In the genomic region with DNA sequence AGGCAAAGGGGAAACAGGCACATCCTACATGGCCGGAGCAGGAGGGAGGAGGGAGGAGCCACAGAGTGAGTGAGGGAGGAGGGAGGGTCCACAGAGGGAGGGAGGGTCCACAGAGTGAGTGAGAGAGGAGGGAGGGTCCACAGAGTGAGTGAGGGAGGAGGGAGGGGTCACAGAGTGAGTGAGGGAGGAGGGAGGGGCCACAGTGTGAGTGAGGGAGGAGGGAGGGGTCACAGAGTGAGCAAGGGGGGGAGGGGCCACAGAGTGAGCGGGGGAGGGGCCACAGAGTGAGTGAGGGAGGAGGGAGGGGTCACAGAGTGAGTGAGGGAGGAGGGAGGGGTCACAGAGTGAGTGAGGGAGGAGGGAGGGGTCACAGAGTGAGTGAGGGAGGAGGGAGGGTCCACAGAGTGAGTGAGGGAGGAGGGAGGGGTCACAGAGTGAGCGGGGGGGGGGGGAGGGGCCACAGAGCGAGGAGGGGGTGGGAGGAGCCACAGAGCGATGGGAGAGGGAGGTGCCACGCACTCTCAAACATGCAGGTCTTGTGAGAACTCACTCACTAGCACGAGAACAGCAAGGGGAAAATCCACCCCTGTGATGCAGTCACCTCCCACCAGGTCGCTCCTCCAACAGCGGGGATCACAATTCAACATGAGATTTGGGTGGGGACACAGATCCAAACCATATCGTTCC, we compare ENCODE assay signal across 11 cellular contexts. TPM values are rescaled to one million over a fixed set of nuclear protein-coding genes. Genes with fewer than 3 reads are reported as not detected.
DNase-seq lines count a peak whose midpoint lies in the region; ATAC-seq, FAIRE-seq and TF ChIP-seq lines count a peak whose summit lies in the region.
"Not testable (repeated sequence)": the region's sequence is repeated elsewhere in the genome, so short reads cannot be mapped to it uniquely, and the experiment has no call there.
"Had no signal": no experiment of that assay in that cellular context is flagged by ENCODE, and none has a peak within 500 bp of the region (broad histone marks: within the 10 kb centered on the region; RNA-seq: fewer than 3 reads in every experiment).

No MANE protein-coding gene starts in this region.

- not testable (repeated sequence) for BruUV-seq in Calu3 (replicated peaks; lab: Mats Ljungman, UMichigan)

- H3K23me2 ChIP-seq in H1 (ENCODE audit: low read depth, low read length) = not testable (repeated sequence)

- WGBS in H1 (ENCODE audit: extremely low coverage in 1 of 2, insufficient coverage in 1 of 2, insufficient read length in 1 of 2, insufficient replicate concordance in 2 of 2, low coverage in 1 of 2, low lambda C conversion rate in 2 of 2, missing lambda C conversion rate in 1 of 2), 2 experiments = 65% methylated on average over 4 of the region's 10 CpGs; no CpG with 5 or more reads in 1 of the 2 experiments
- WGBS in mesendoderm (ENCODE audit: extremely low coverage, insufficient coverage, low lambda C conversion rate) = no CpG with 5 or more reads among the region's 10 CpGs

- H2AFZ ChIP-seq in Karpas-422 (ENCODE audit: low read length); H1 (ENCODE audit: low read length): not testable (repeated sequence)

- H3K36me3 ChIP-seq in Karpas-422 (ENCODE audit: insufficient read depth, low read length); H1 (ENCODE audit: control insufficient read depth in 2 of 4, insufficient read depth in 4 of 4, low read length in 3 of 4); mesendoderm (ENCODE audit: control insufficient read depth, insufficient read depth, low read length): not testable (repeated sequence)

- not testable (repeated sequence) for ATAC-seq in activated CD4-positive, alpha-beta T cell treated with anti-CD3 and anti-CD28 coated beads for 36 hours

- not testable (repeated sequence) for TF ChIP-seq RAD21 in H1 (IDR thresholded peaks at IDR 0.05 in 1 of 2, conservative IDR thresholded peaks at IDR 0.05 in 1 of 2; ENCODE audit: low read depth in 2 of 2, low read length in 2 of 2)

- H4K91ac ChIP-seq in H1 (replicated peaks; ENCODE audit: insufficient read length, low read length) = not testable (repeated sequence)

- H3K9ac ChIP-seq in Karpas-422 (ENCODE audit: low read length); H1 (replicated peaks in 1 of 4; ENCODE audit: extremely low read depth in 1 of 4, low read depth in 3 of 4, low read length in 3 of 4); mesendoderm (ENCODE audit: low read length): not testable (repeated sequence)

- not testable (repeated sequence) for TF ChIP-seq POLR2A in H1 (IDR thresholded peaks at IDR 0.05; ENCODE audit: control extremely low read depth in 1 of 2, low read depth in 2 of 2, low read length in 2 of 2)

- not testable (repeated sequence) for H3K4me1 ChIP-seq in Karpas-422 (ENCODE audit: low read length); H1 (replicated peaks in 1 of 4; ENCODE audit: control insufficient read depth in 3 of 4, insufficient read depth in 4 of 4, low read length in 3 of 4); mesendoderm (ENCODE audit: control insufficient read depth, low read depth, low read length)

- not testable (repeated sequence) for H3K4me3 Mint-ChIP-seq in Calu3 (ENCODE audit: low read depth, unreplicated experiment); activated CD4-positive, alpha-beta T cell treated with anti-CD3 and anti-CD28 coated beads for 36 hours

- TF ChIP-seq CTCF in Calu3 (IDR thresholded peaks at IDR 0.05; ENCODE audit: unreplicated experiment); H1 (IDR thresholded peaks at IDR 0.05; ENCODE audit: control extremely low read depth in 1 of 3, insufficient read depth in 1 of 3, low read depth in 1 of 3, low read length in 3 of 3): not testable (repeated sequence)

- H3K79me1 ChIP-seq in H1 (ENCODE audit: low read depth, low read length); mesendoderm (ENCODE audit: low read length): not testable (repeated sequence)

- not testable (repeated sequence) for H2BK20ac ChIP-seq in H1 (ENCODE audit: low read length)

- not testable (repeated sequence) for H3K56ac ChIP-seq in H1 (replicated peaks; ENCODE audit: insufficient read length, low read depth, low read length); mesendoderm (ENCODE audit: low read length)

- intact Hi-C loops in Calu3 (cut with micrococcal nuclease; ENCODE audit: unreplicated experiment); activated CD4-positive, alpha-beta T cell treated with anti-CD3 and anti-CD28 coated beads for 36 hours (cut with DNase I, micrococcal nuclease); posterior vena cava (cut with DNase I): not testable (repeated sequence)

- not testable (repeated sequence) for H2BK15ac ChIP-seq in H1 (ENCODE audit: low read length); mesendoderm (replicated peaks; ENCODE audit: low read depth)

- H2AK5ac ChIP-seq in H1 (ENCODE audit: low read depth, low read length); mesendoderm (ENCODE audit: low read length): not testable (repeated sequence)

- H4K8ac ChIP-seq in H1 (ENCODE audit: extremely low read depth, insufficient read depth, low read length); mesendoderm (ENCODE audit: low read depth, low read length): not testable (repeated sequence)

- H3K18ac ChIP-seq in H1 (ENCODE audit: extremely low read depth, low read length); mesendoderm (ENCODE audit: low read length): not testable (repeated sequence)

- not testable (repeated sequence) for H2BK12ac ChIP-seq in H1 (ENCODE audit: low read depth, low read length)

- H3K4me2 ChIP-seq in Karpas-422 (ENCODE audit: low read depth, low read length, poor library complexity, severe bottlenecking); H1 (ENCODE audit: insufficient read depth in 1 of 2, low read depth in 2 of 2, low read length in 2 of 2); mesendoderm (ENCODE audit: low read length): not testable (repeated sequence)

- H4K20me1 ChIP-seq in Karpas-422 (ENCODE audit: insufficient read depth, low read depth, low read length); H1 (replicated peaks in 1 of 2; ENCODE audit: control insufficient read depth in 1 of 2, insufficient read depth in 2 of 2, low read length in 2 of 2): not testable (repeated sequence)

- H3K9me3 ChIP-seq in Karpas-422 (ENCODE audit: low read length); H1 (ENCODE audit: insufficient read depth in 2 of 2, low read depth in 1 of 2, low read length in 1 of 2): not testable (repeated sequence)

- not testable (repeated sequence) for H3K14ac ChIP-seq in H1 (ENCODE audit: insufficient read length)

- H3K27ac ChIP-seq in Karpas-422 (ENCODE audit: low read length); H1 (ENCODE audit: low read depth, low read length); mesendoderm (ENCODE audit: low read depth, low read length): not testable (repeated sequence)

- not testable (repeated sequence) for H3K27me3 ChIP-seq in Karpas-422 (ENCODE audit: low read length); H1 (replicated peaks in 1 of 4; ENCODE audit: control insufficient read depth in 3 of 4, extremely low read depth in 1 of 4, insufficient read depth in 3 of 4, low read length in 3 of 4); mesendoderm (ENCODE audit: insufficient read depth, low read length, poor library complexity)

- not testable (repeated sequence) for FAIRE-seq in H1 (lab: Jason Lieb, UNC)

- not testable (repeated sequence) for H3K79me2 ChIP-seq in Karpas-422 (ENCODE audit: low read length); H1 (ENCODE audit: control insufficient read depth in 1 of 2, insufficient read depth in 2 of 2, low read length in 2 of 2); mesendoderm (ENCODE audit: control insufficient read depth, insufficient read depth, low read length)

- TF ChIP-seq EP300 in H1 (IDR thresholded peaks at IDR 0.05; ENCODE audit: borderline replicate concordance in 1 of 2, low read depth in 2 of 2, low read length in 2 of 2) = not testable (repeated sequence)

- H3K27ac Mint-ChIP-seq in Calu3 (ENCODE audit: unreplicated experiment) = peak overlapping the region; percentile 69
- not testable (repeated sequence) for H3K27ac Mint-ChIP-seq in activated CD4-positive, alpha-beta T cell treated with anti-CD3 and anti-CD28 coated beads for 36 hours

- not testable (repeated sequence) for H3K4me3 ChIP-seq in Karpas-422 (ENCODE audit: low read length); H1 (ENCODE audit: extremely low read depth in 1 of 4, insufficient read depth in 2 of 4, low read depth in 3 of 4, low read length in 4 of 4); mesendoderm (ENCODE audit: low read length)

- not testable (repeated sequence) for H4K5ac ChIP-seq in H1 (ENCODE audit: insufficient read length, low read depth, low read length); mesendoderm (ENCODE audit: low read length)

- CTCF ChIA-PET in Calu3 (lab: Charles Lee); activated CD4-positive, alpha-beta T cell treated with anti-CD3 and anti-CD28 coated beads for 36 hours (lab: Charles Lee); H1 (lab: Charles Lee; ENCODE audit: partially characterized antibody): not testable (repeated sequence)

- POLR2A ChIA-PET in activated CD4-positive, alpha-beta T cell treated with anti-CD3 and anti-CD28 coated beads for 36 hours (lab: Charles Lee) = not testable (repeated sequence)
- POLR2A ChIA-PET in H1 (lab: Charles Lee; ENCODE audit: partially characterized antibody) = interaction anchor here (1.5 kb wide), 1 partner anchor 13 kb away, joined by 4 read pairs; no protein-coding TSS in a partner anchor

- H3K23ac ChIP-seq in H1 (ENCODE audit: insufficient read length); mesendoderm (ENCODE audit: low read length): not testable (repeated sequence)

- not testable (repeated sequence) for H3K4ac ChIP-seq in H1 (replicated peaks; ENCODE audit: insufficient read length, low read depth, low read length); mesendoderm (ENCODE audit: low read depth, low read length)

- H3K27me3 Mint-ChIP-seq in Calu3 (ENCODE audit: unreplicated experiment); activated CD4-positive, alpha-beta T cell treated with anti-CD3 and anti-CD28 coated beads for 36 hours: not testable (repeated sequence)

- not testable (repeated sequence) for DNase-seq in Calu3; H1 (ENCODE audit: low read depth in 1 of 2, low spot score in 2 of 2)
- peak; percentile 72 for DNase-seq in Karpas-422
- DNase-seq in activated CD4-positive, alpha-beta T cell treated with anti-CD3 and anti-CD28 coated beads for 36 hours = peak; percentile 37
- peak; percentile 7 for DNase-seq in activated naive CD4-positive, alpha-beta T cell treated with anti-CD3 and anti-CD28 coated beads, Interleukin-2, amount 50 U/mL, for 16 hours
- peak; percentile 24 for DNase-seq in mesendoderm
- peak; percentile 31 for DNase-seq in posterior vena cava (ENCODE audit: low spot score)

- not testable (repeated sequence) for H2BK5ac ChIP-seq in H1 (ENCODE audit: low read depth, low read length); mesendoderm (ENCODE audit: low read length)

- H3K4me1 Mint-ChIP-seq in Calu3 (ENCODE audit: low read depth, unreplicated experiment); activated CD4-positive, alpha-beta T cell treated with anti-CD3 and anti-CD28 coated beads for 36 hours: not testable (repeated sequence)

- not testable (repeated sequence) for H3K9me2 ChIP-seq in Karpas-422 (replicated peaks; ENCODE audit: insufficient read depth, low read length)

- H2BK120ac ChIP-seq in H1 (replicated peaks; ENCODE audit: low read depth, low read length); mesendoderm (ENCODE audit: low read depth, low read length): not testable (repeated sequence)

- peaks cover 33% of the 10 kb centered on the region for H3K36me3 Mint-ChIP-seq in Calu3 (ENCODE audit: insufficient read depth, unreplicated experiment)
- peaks cover 43% of the 10 kb centered on the region for H3K36me3 Mint-ChIP-seq in activated CD4-positive, alpha-beta T cell treated with anti-CD3 and anti-CD28 coated beads for 36 hours (ENCODE audit: low read depth)

- peaks cover 13% of the 10 kb centered on the region for H3K9me3 Mint-ChIP-seq in Calu3 (ENCODE audit: low read depth, unreplicated experiment)
- H3K9me3 Mint-ChIP-seq in activated CD4-positive, alpha-beta T cell treated with anti-CD3 and anti-CD28 coated beads for 36 hours (ENCODE audit: low read depth) = not testable (repeated sequence)

RNA-seq across cellular contexts. Expression of a gene that starts 24.3 kb away (rescaled TPM):
- total RNA-seq in Calu3 (2022) (not detected in 2 replicates), posterior vena cava (under 1 TPM in 1 of 2 donors, not detected in 1; 0.46 TPM)
- 0.11 TPM in 1 of 2 replicates, not detected in the other for total RNA-seq in Karpas-422 (2014; rRNA removed; shearing (Covaris generic); ENCODE audit: low replicate concordance)
- not detected for total RNA-seq in activated CD4-positive, alpha-beta T cell treated with anti-CD3 and anti-CD28 coated beads for 36 hours
- 0.65 and 0.82 TPM in 2 replicates for total RNA-seq in H1 (2021; fragmentation: NEBNext Ultra II Directional; extraction: Animal tissue kit (Norgen Biotek cat#: 25700))
- polyA plus RNA-seq in H1 (2011; rRNA removed) = 0.50 and 0.60 TPM in 2 replicates
- 0.59 TPM for polyA plus RNA-seq in H1 (2011; cell fraction: cytosol; rRNA removed)
- 1.0 TPM for polyA plus RNA-seq in H1 (2011; cell fraction: nucleus; rRNA removed)
- polyA plus RNA-seq in H1 (2012, experiment 1 of 2) = 0.33 to 0.53 TPM (median 0.35 TPM) in 4 replicates
- polyA plus RNA-seq in H1 (2012, experiment 2 of 2) = 0.35 TPM
- polyA plus RNA-seq in H1 (2013, experiment 1 of 2) = 0.65 TPM
- polyA plus RNA-seq in H1 (2013, experiment 2 of 2) = 0.57 TPM
- 0.07 TPM in 1 of 2 replicates, not detected in the other for polyA minus RNA-seq in H1 (2011; rRNA and poly(A)+ RNA removed)
- polyA minus RNA-seq in H1 (2011; cell fraction: cytosol; rRNA and poly(A)+ RNA removed) = 0.73 TPM
- 0.60 TPM for polyA minus RNA-seq in H1 (2011; cell fraction: nucleus; rRNA and poly(A)+ RNA removed)
- 0.10 TPM for polyA plus RNA-seq in mesendoderm (2013, experiment 1 of 2)
- 0.10 TPM for polyA plus RNA-seq in mesendoderm (2013, experiment 2 of 2)
- total RNA-seq: CD4-positive, alpha-beta memory T cell; HT1080 had no signal
- polyA plus RNA-seq: CD4-positive, alpha-beta memory T cell had no signal

RNA-seq across cellular contexts. Expression of a gene that starts 53.1 kb away (rescaled TPM):
- total RNA-seq in Calu3 (2022) (0.52 and 2.0 TPM in 2 replicates), posterior vena cava (1 to 10 TPM in 1 of 2 donors, not detected in 1; 4.5 TPM)
- not detected in 2 replicates for total RNA-seq in Karpas-422 (2014; rRNA removed; shearing (Covaris generic); ENCODE audit: low replicate concordance)
- 1 to 10 TPM in 1 of 2 experiments, under 1 TPM in 1; 0.49 to 1.3 TPM for total RNA-seq in activated CD4-positive, alpha-beta T cell treated with anti-CD3 and anti-CD28 coated beads for 36 hours
- 10.6 and 11.1 TPM in 2 replicates for total RNA-seq in H1 (2021; fragmentation: NEBNext Ultra II Directional; extraction: Animal tissue kit (Norgen Biotek cat#: 25700))
- 7.7 and 7.9 TPM in 2 replicates for polyA plus RNA-seq in H1 (2011; rRNA removed)
- polyA plus RNA-seq in H1 (2011; cell fraction: cytosol; rRNA removed) = 6.7 TPM
- polyA plus RNA-seq in H1 (2011; cell fraction: nucleus; rRNA removed) = 50.6 TPM
- polyA plus RNA-seq in H1 (2012, experiment 1 of 2) = 5.9 to 13.0 TPM (median 10.2 TPM) in 4 replicates
- polyA plus RNA-seq in H1 (2012, experiment 2 of 2) = 5.9 TPM
- 7.2 TPM for polyA plus RNA-seq in H1 (2013, experiment 1 of 2)
- polyA plus RNA-seq in H1 (2013, experiment 2 of 2) = 7.0 TPM
- 1.2 and 2.6 TPM in 2 replicates for polyA minus RNA-seq in H1 (2011; rRNA and poly(A)+ RNA removed)
- 3.0 TPM for polyA minus RNA-seq in H1 (2011; cell fraction: cytosol; rRNA and poly(A)+ RNA removed)
- 10.6 TPM for polyA minus RNA-seq in H1 (2011; cell fraction: nucleus; rRNA and poly(A)+ RNA removed)
- polyA plus RNA-seq in mesendoderm (2013, experiment 1 of 2) = 2.1 TPM
- polyA plus RNA-seq in mesendoderm (2013, experiment 2 of 2) = 2.1 TPM
- total RNA-seq: H4, HFFc6, HT1080 had no signal

RNA-seq across cellular contexts. Expression of a gene that starts 53.6 kb away (rescaled TPM):
- total RNA-seq in Calu3 (2022) = 54.9 and 58.0 TPM in 2 replicates
- total RNA-seq in Karpas-422 (2014; rRNA removed; shearing (Covaris generic); ENCODE audit: low replicate concordance) = 30.4 and 49.4 TPM in 2 replicates
- 10 to 100 TPM; 39.7 to 41.7 TPM for total RNA-seq in activated CD4-positive, alpha-beta T cell treated with anti-CD3 and anti-CD28 coated beads for 36 hours
- total RNA-seq in H1 (2021; fragmentation: NEBNext Ultra II Directional; extraction: Animal tissue kit (Norgen Biotek cat#: 25700)) = 22.9 and 27.0 TPM in 2 replicates
- polyA plus RNA-seq in H1 (2011; rRNA removed) = 15.6 and 23.6 TPM in 2 replicates
- polyA plus RNA-seq in H1 (2011; cell fraction: cytosol; rRNA removed) = 19.6 TPM
- polyA plus RNA-seq in H1 (2011; cell fraction: nucleus; rRNA removed) = 33.2 TPM
- polyA plus RNA-seq in H1 (2012, experiment 1 of 2) = 12.0 to 21.9 TPM (median 18.2 TPM) in 4 replicates
- polyA plus RNA-seq in H1 (2012, experiment 2 of 2) = 14.4 TPM
- 11.6 TPM for polyA plus RNA-seq in H1 (2013, experiment 1 of 2)
- polyA plus RNA-seq in H1 (2013, experiment 2 of 2) = 10.5 TPM
- 10.0 and 20.1 TPM in 2 replicates for polyA minus RNA-seq in H1 (2011; rRNA and poly(A)+ RNA removed)
- 22.5 TPM for polyA minus RNA-seq in H1 (2011; cell fraction: cytosol; rRNA and poly(A)+ RNA removed)
- 26.1 TPM for polyA minus RNA-seq in H1 (2011; cell fraction: nucleus; rRNA and poly(A)+ RNA removed)
- polyA plus RNA-seq in mesendoderm (2013, experiment 1 of 2) = 7.0 TPM
- 7.1 TPM for polyA plus RNA-seq in mesendoderm (2013, experiment 2 of 2)
- 10 to 100 TPM; 19.1 to 21.4 TPM for total RNA-seq in posterior vena cava
